16 cellular contexts compared by ENCODE assay signal in genomic region chr3:186536883-186537553, GRCh38. TPM values are rescaled to one million over a fixed set of nuclear protein-coding genes. Genes with fewer than 3 reads are reported as not detected.
DNase-seq lines count a peak whose midpoint lies in the region; ATAC-seq and TF ChIP-seq lines count a peak whose summit lies in the region.
"Had no signal": no experiment of that assay in that cellular context is flagged by ENCODE, and none has a peak within 500 bp of the region (broad histone marks: within the 10 kb centered on the region; RNA-seq: fewer than 3 reads in every experiment).

No MANE protein-coding gene starts in this region.

- H3K27ac Mint-ChIP-seq in activated CD4-positive, alpha-beta T cell treated with anti-CD3 and anti-CD28 coated beads for 36 hours = peak overlapping the region; percentile 85
- no peak overlapping the region for H3K27ac Mint-ChIP-seq in activated CD4-positive, alpha-beta T cell treated with anti-CD3 and anti-CD28 coated beads, Interleukin-2, amount 10 ng/mL, durations not matched to agents 7 days and 5 days
- peak overlapping the region; percentile 86 for H3K27ac Mint-ChIP-seq in activated naive CD8-positive, alpha-beta T cell treated with anti-CD3 and anti-CD28 coated beads for 36 hours
- peak overlapping the region; percentile 50 for H3K27ac Mint-ChIP-seq in memory B cell
- H3K27ac Mint-ChIP-seq in CD4-positive, alpha-beta memory T cell = peak overlapping the region in 3 of 7 donors; percentile 32 to 42 (median 32)
- H3K27ac Mint-ChIP-seq: H9, nephron progenitor cell had no signal

- TF ChIP-seq POLR2A in sigmoid colon (IDR thresholded peaks at IDR 0.05) = no peak

- no peak overlapping the region for H3K4me3 Mint-ChIP-seq in activated CD4-positive, alpha-beta T cell treated with anti-CD3 and anti-CD28 coated beads for 36 hours
- no peak overlapping the region for H3K4me3 Mint-ChIP-seq in activated CD4-positive, alpha-beta T cell treated with anti-CD3 and anti-CD28 coated beads, Interleukin-2, amount 10 ng/mL, durations not matched to agents 7 days and 5 days
- no peak overlapping the region for H3K4me3 Mint-ChIP-seq in activated naive CD8-positive, alpha-beta T cell treated with anti-CD3 and anti-CD28 coated beads for 36 hours
- H3K4me3 Mint-ChIP-seq in memory B cell = no peak overlapping the region
- no peak overlapping the region for H3K4me3 Mint-ChIP-seq in CD4-positive, alpha-beta memory T cell
- H3K4me3 Mint-ChIP-seq: H9, nephron progenitor cell had no signal

- intact Hi-C loops in activated CD4-positive, alpha-beta T cell treated with anti-CD3 and anti-CD28 coated beads for 36 hours (cut with DNase I, micrococcal nuclease) = loop anchor here (5.0 to 10.0 kb wide), 4 partner anchors 75 to 432 kb away; partner anchors contain the start of gene ETV5 (in 1 of the 2)
- intact Hi-C loops in CD4-positive, alpha-beta memory T cell (cut with micrococcal nuclease) = no loop called here
- intact Hi-C loops in sigmoid colon (cut with DNase I) = no loop called here

- peaks cover 37% of the 10 kb centered on the region for H3K4me1 ChIP-seq in CD4-positive, alpha-beta memory T cell (ENCODE audit: insufficient read depth, low read length)
- H3K4me1 ChIP-seq in sigmoid colon = peaks cover 0 to 7% (median 4%) of the 10 kb centered on the region in 4 donors
- H3K4me1 ChIP-seq: SJCRH30 had no signal

- no peaks in the 10 kb centered on the region for H3K27me3 Mint-ChIP-seq in activated CD4-positive, alpha-beta T cell treated with anti-CD3 and anti-CD28 coated beads for 36 hours
- H3K27me3 Mint-ChIP-seq in activated CD4-positive, alpha-beta T cell treated with anti-CD3 and anti-CD28 coated beads, Interleukin-2, amount 10 ng/mL, durations not matched to agents 7 days and 5 days = no peaks in the 10 kb centered on the region
- no peaks in the 10 kb centered on the region for H3K27me3 Mint-ChIP-seq in activated naive CD8-positive, alpha-beta T cell treated with anti-CD3 and anti-CD28 coated beads for 36 hours
- H3K27me3 Mint-ChIP-seq in memory B cell = no peaks in the 10 kb centered on the region
- H3K27me3 Mint-ChIP-seq in CD4-positive, alpha-beta memory T cell = no peaks in the 10 kb centered on the region

- CTCF ChIA-PET in activated CD4-positive, alpha-beta T cell treated with anti-CD3 and anti-CD28 coated beads for 36 hours (lab: Charles Lee) = interaction anchor here (0.8 to 5.9 kb wide), 9 partner anchors 18 to 593 kb away, joined by 3 to 59 read pairs (median 4); no protein-coding TSS in a partner anchor
- CTCF ChIA-PET in activated CD4-positive, alpha-beta T cell treated with anti-CD3 and anti-CD28 coated beads, Interleukin-2, amount 10 ng/mL, durations not matched to agents 7 days and 5 days (lab: Charles Lee) = interaction anchor here (0.7 to 1.6 kb wide), 6 partner anchors 11 to 294 kb away, joined by 3 to 7 read pairs (median 4); no protein-coding TSS in a partner anchor
- CTCF ChIA-PET in CD4-positive, alpha-beta memory T cell (lab: Charles Lee; ENCODE audit: partially characterized antibody) = interaction anchor here (0.8 to 12.3 kb wide), 8 partner anchors 11 to 557 kb away, joined by 3 to 333 read pairs (median 12); partner anchors contain the start of gene AHSG

- POLR2A ChIA-PET in activated CD4-positive, alpha-beta T cell treated with anti-CD3 and anti-CD28 coated beads for 36 hours (lab: Charles Lee) = interaction anchor here (1.6 kb wide), 1 partner anchor 119 kb away, joined by 3 read pairs; no protein-coding TSS in a partner anchor
- POLR2A ChIA-PET in activated CD4-positive, alpha-beta T cell treated with anti-CD3 and anti-CD28 coated beads, Interleukin-2, amount 10 ng/mL, durations not matched to agents 7 days and 5 days (lab: Charles Lee) = no interaction called here
- POLR2A ChIA-PET in CD4-positive, alpha-beta memory T cell (lab: Charles Lee; ENCODE audit: partially characterized antibody) = interaction anchor here (0.7 to 2.0 kb wide), 2 partner anchors 18 to 30 kb away, joined by 3 to 5 read pairs; partner anchors contain the start of gene TBCCD1

- peaks cover 9% of the 10 kb centered on the region for H3K36me3 Mint-ChIP-seq in activated CD4-positive, alpha-beta T cell treated with anti-CD3 and anti-CD28 coated beads for 36 hours (ENCODE audit: low read depth)
- no peaks in the 10 kb centered on the region for H3K36me3 Mint-ChIP-seq in activated CD4-positive, alpha-beta T cell treated with anti-CD3 and anti-CD28 coated beads, Interleukin-2, amount 10 ng/mL, durations not matched to agents 7 days and 5 days (ENCODE audit: low read depth)
- H3K36me3 Mint-ChIP-seq in activated naive CD8-positive, alpha-beta T cell treated with anti-CD3 and anti-CD28 coated beads for 36 hours = peaks cover 11% of the 10 kb centered on the region
- no peaks in the 10 kb centered on the region for H3K36me3 Mint-ChIP-seq in memory B cell
- peaks cover 1 to 6% of the 10 kb centered on the region in 2 donors for H3K36me3 Mint-ChIP-seq in CD4-positive, alpha-beta memory T cell

- no peak overlapping the region for H3K4me3 ChIP-seq in CD4-positive, alpha-beta memory T cell (ENCODE audit: low read length in 2 of 2)
- H3K4me3 ChIP-seq in sigmoid colon = no peak overlapping the region
- H3K4me3 ChIP-seq: SJCRH30, spleen had no signal

- TF ChIP-seq EP300 in sigmoid colon (IDR thresholded peaks at IDR 0.05) = no peak

- TF ChIP-seq CTCF in sigmoid colon (IDR thresholded peaks at IDR 0.05) = no peak

- no peaks in the 10 kb centered on the region for H3K27me3 ChIP-seq in CD4-positive, alpha-beta memory T cell (ENCODE audit: insufficient read depth, low read length)
- no peaks in the 10 kb centered on the region for H3K27me3 ChIP-seq in sigmoid colon
- H3K27me3 ChIP-seq: SJCRH30, spleen had no signal

- no peaks in the 10 kb centered on the region for H3K9me3 ChIP-seq in CD4-positive, alpha-beta memory T cell (ENCODE audit: control insufficient read depth in 1 of 2, low read length in 2 of 2)
- no peaks in the 10 kb centered on the region for H3K9me3 ChIP-seq in sigmoid colon
- H3K9me3 ChIP-seq: SJCRH30, spleen had no signal

- DNase-seq in activated CD4-positive, alpha-beta T cell treated with anti-CD3 and anti-CD28 coated beads for 36 hours = no peak
- no peak for DNase-seq in activated CD4-positive, alpha-beta T cell treated with anti-CD3 and anti-CD28 coated beads, Interleukin-2, amount 10 ng/mL, durations not matched to agents 7 days and 5 days
- peak; percentile 37 to 45 for DNase-seq in Kasumi-1 (lab: John Stamatoyannopoulos, UW)
- DNase-seq in activated naive CD8-positive, alpha-beta T cell treated with anti-CD3 and anti-CD28 coated beads for 36 hours = no peak
- DNase-seq in memory B cell (ENCODE audit: low spot score in 2 of 2) = no peak
- DNase-seq in central memory CD4-positive, alpha-beta T cell = no peak
- no peak for DNase-seq in CD4-positive, alpha-beta memory T cell
- DNase-seq in sigmoid colon = no peak
- DNase-seq: DMS79, H9, NCI-H1417 treated with DMSO at 0.1 percent for 48 hours, NCI-H748 treated with DMSO at 0.1 percent for 48 hours, nephron progenitor cell, SJCRH30, spleen had no signal

- no peaks in the 10 kb centered on the region for H3K36me3 ChIP-seq in CD4-positive, alpha-beta memory T cell (ENCODE audit: insufficient read depth, low read length)
- H3K36me3 ChIP-seq in sigmoid colon = no peaks in the 10 kb centered on the region
- H3K36me3 ChIP-seq: SJCRH30 had no signal

- ATAC-seq in activated CD4-positive, alpha-beta T cell treated with anti-CD3 and anti-CD28 coated beads for 36 hours = peak; percentile 4
- ATAC-seq in memory B cell (ENCODE audit: low read depth) = no peak
- ATAC-seq: activated CD4-positive, CD25-positive, alpha-beta regulatory T cell treated with anti-CD3 and anti-CD28 coated beads, Interleukin-2, amount 50 U/mL, for 24 hours had no signal

- H3K9me3 Mint-ChIP-seq in activated CD4-positive, alpha-beta T cell treated with anti-CD3 and anti-CD28 coated beads for 36 hours (ENCODE audit: low read depth) = no peaks in the 10 kb centered on the region
- H3K9me3 Mint-ChIP-seq in activated CD4-positive, alpha-beta T cell treated with anti-CD3 and anti-CD28 coated beads, Interleukin-2, amount 10 ng/mL, durations not matched to agents 7 days and 5 days = no peaks in the 10 kb centered on the region
- H3K9me3 Mint-ChIP-seq in activated naive CD8-positive, alpha-beta T cell treated with anti-CD3 and anti-CD28 coated beads for 36 hours = no peaks in the 10 kb centered on the region
- no peaks in the 10 kb centered on the region for H3K9me3 Mint-ChIP-seq in memory B cell
- H3K9me3 Mint-ChIP-seq in CD4-positive, alpha-beta memory T cell = no peaks in the 10 kb centered on the region
- H3K9me3 Mint-ChIP-seq: H9, nephron progenitor cell had no signal

- peaks cover 94% of the 10 kb centered on the region for H3K4me1 Mint-ChIP-seq in activated CD4-positive, alpha-beta T cell treated with anti-CD3 and anti-CD28 coated beads for 36 hours
- peaks cover 41% of the 10 kb centered on the region for H3K4me1 Mint-ChIP-seq in activated CD4-positive, alpha-beta T cell treated with anti-CD3 and anti-CD28 coated beads, Interleukin-2, amount 10 ng/mL, durations not matched to agents 7 days and 5 days
- peaks cover 83% of the 10 kb centered on the region for H3K4me1 Mint-ChIP-seq in activated naive CD8-positive, alpha-beta T cell treated with anti-CD3 and anti-CD28 coated beads for 36 hours
- H3K4me1 Mint-ChIP-seq in memory B cell = peaks cover 49% of the 10 kb centered on the region
- H3K4me1 Mint-ChIP-seq in CD4-positive, alpha-beta memory T cell = peaks cover 22 to 40% (median 31%) of the 10 kb centered on the region in 4 donors

- H3K27ac ChIP-seq in CD4-positive, alpha-beta memory T cell (ENCODE audit: low read depth, low read length) = no peak overlapping the region
- H3K27ac ChIP-seq in sigmoid colon = no peak overlapping the region
- H3K27ac ChIP-seq: SJCRH30, spleen had no signal

RNA-seq across cellular contexts. Expression of gene CRYGS, which starts 7.2 kb away (rescaled TPM):
- total RNA-seq in activated CD4-positive, alpha-beta T cell treated with anti-CD3 and anti-CD28 coated beads for 36 hours = 1 to 10 TPM; 1.6 to 1.7 TPM
- 1 to 10 TPM; 4.5 to 5.7 TPM for total RNA-seq in activated CD4-positive, alpha-beta T cell treated with anti-CD3 and anti-CD28 coated beads, Interleukin-2, amount 10 ng/mL, durations not matched to agents 7 days and 5 days
- total RNA-seq in activated naive CD8-positive, alpha-beta T cell treated with anti-CD3 and anti-CD28 coated beads for 36 hours = 1 to 10 TPM; 1.7 TPM
- 10 to 100 TPM; 12.1 to 12.6 TPM for total RNA-seq in CD4-positive, alpha-beta memory T cell
- polyA plus RNA-seq in CD4-positive, alpha-beta memory T cell = 1 to 10 TPM in 1 of 2 donors, not detected in 1; 1.2 TPM
- 1 to 10 TPM; 1.5 to 5.0 (median 3.3) TPM for total RNA-seq in sigmoid colon
- polyA plus RNA-seq in sigmoid colon = 1 to 10 TPM in 1 of 3 donors, not detected in 2; 2.7 TPM

RNA-seq across cellular contexts. Expression of gene TBCCD1, which starts 30.1 kb away (rescaled TPM):
- 10 to 100 TPM; 10.5 to 11.4 TPM for total RNA-seq in activated CD4-positive, alpha-beta T cell treated with anti-CD3 and anti-CD28 coated beads for 36 hours
- total RNA-seq in activated CD4-positive, alpha-beta T cell treated with anti-CD3 and anti-CD28 coated beads, Interleukin-2, amount 10 ng/mL, durations not matched to agents 7 days and 5 days = 10 to 100 TPM; 14.3 to 14.6 TPM
- total RNA-seq in activated naive CD8-positive, alpha-beta T cell treated with anti-CD3 and anti-CD28 coated beads for 36 hours = 10 to 100 TPM; 12.7 to 15.4 TPM
- 10 to 100 TPM; 20.4 to 21.0 TPM for total RNA-seq in CD4-positive, alpha-beta memory T cell
- 10 to 100 TPM; 20.1 to 28.6 TPM for polyA plus RNA-seq in CD4-positive, alpha-beta memory T cell
- 10 to 100 TPM in 3 of 4 donors, 1 to 10 TPM in 1; 9.7 to 14.3 (median 11.4) TPM for total RNA-seq in sigmoid colon
- polyA plus RNA-seq in sigmoid colon = 1 to 10 TPM; 4.9 to 6.6 (median 6.3) TPM

RNA-seq across cellular contexts. Expression of gene DNAJB11, which starts 33.5 kb away (rescaled TPM):
- total RNA-seq in activated CD4-positive, alpha-beta T cell treated with anti-CD3 and anti-CD28 coated beads for 36 hours = 10 to 100 TPM; 30.9 to 36.6 TPM
- 10 to 100 TPM; 54.9 to 57.3 TPM for total RNA-seq in activated CD4-positive, alpha-beta T cell treated with anti-CD3 and anti-CD28 coated beads, Interleukin-2, amount 10 ng/mL, durations not matched to agents 7 days and 5 days
- total RNA-seq in activated naive CD8-positive, alpha-beta T cell treated with anti-CD3 and anti-CD28 coated beads for 36 hours = 10 to 100 TPM; 51.7 to 53.9 TPM
- total RNA-seq in CD4-positive, alpha-beta memory T cell = 10 to 100 TPM; 34.0 to 38.6 TPM
- polyA plus RNA-seq in CD4-positive, alpha-beta memory T cell = 10 to 100 TPM; 37.6 to 40.0 TPM
- total RNA-seq in sigmoid colon = 10 to 100 TPM; 17.2 to 33.1 (median 26.2) TPM
- polyA plus RNA-seq in sigmoid colon = 10 to 100 TPM; 10.8 to 73.3 (median 19.0) TPM

Comparison
In these comparisons a context has a peak if more than half of its experiments do, and no peak if none do; other contexts are left out.
1. DNase-seq: peak in Kasumi-1 (2 of 2); none in activated CD4-positive, alpha-beta T cell treated with anti-CD3 and anti-CD28 coated beads for 36 hours (single experiment), activated CD4-positive, alpha-beta T cell treated with anti-CD3 and anti-CD28 coated beads, Interleukin-2, amount 10 ng/mL, durations not matched to agents 7 days and 5 days (single experiment), activated naive CD8-positive, alpha-beta T cell treated with anti-CD3 and anti-CD28 coated beads for 36 hours (single experiment), memory B cell (0 of 2), central memory CD4-positive, alpha-beta T cell (single experiment), CD4-positive, alpha-beta memory T cell (0 of 5) and sigmoid colon (single experiment).
2. intact Hi-C loops: an anchor here in activated CD4-positive, alpha-beta T cell treated with anti-CD3 and anti-CD28 coated beads for 36 hours (5.0 to 10.0 kb wide); none called in CD4-positive, alpha-beta memory T cell and sigmoid colon.